ENCODE assay signal across 35 cellular contexts in genomic region chr2:79977782-79978181, GRCh38.
"Had no signal": no experiment of that assay in that cellular context is flagged by ENCODE, and none has a peak within 500 bp of the region (broad histone marks: within the 10 kb centered on the region; RNA-seq: fewer than 3 reads in every experiment).

No MANE protein-coding gene starts in this region.

- ATAC-seq: effector memory CD8-positive, alpha-beta T cell; esophagus mucosa; foreskin keratinocyte; heart right ventricle; naive thymus-derived CD4-positive, alpha-beta T cell; pancreas; sciatic nerve; stimulated activated naive CD8-positive, alpha-beta T cell treated with anti-CD3 and anti-CD28 coated beads, Interleukin-15, Interleukin-2, amounts not matched to agents 100 U/mL and 50 U/mL, for 24 hours had no signal

- DNase-seq: activated CD4-positive, alpha-beta memory T cell treated with anti-CD3 and anti-CD28 coated beads, Interleukin-2, amount 10 ng/mL, durations not matched to agents 7 days and 5 days; activated CD4-positive, alpha-beta T cell treated with anti-CD3 and anti-CD28 coated beads, Interleukin-2, amount 10 ng/mL, durations not matched to agents 24 days and 14 days; activated CD4-positive, CD25-positive, alpha-beta regulatory T cell treated with anti-CD3 and anti-CD28 coated beads, Interleukin-2, amount 50 U/mL, for 72 hours; activated CD8-positive, alpha-beta memory T cell treated with anti-CD3 and anti-CD28 coated beads, Interleukin-2, amount 50 U/mL, for 48 hours; activated gamma-delta T cell; activated naive CD4-positive, alpha-beta T cell treated with anti-CD3 and anti-CD28 coated beads, Interleukin-2, amount 10 ng/mL, durations not matched to agents 7 days and 5 days; activated naive CD8-positive, alpha-beta T cell treated with anti-CD3 and anti-CD28 coated beads, Interleukin-2, amount 10 ng/mL, durations not matched to agents 7 days and 5 days; activated T-cell treated with anti-CD3 and anti-CD28 coated beads, Interleukin-2, amount 50 U/mL, for 24 hours; cerebellar nuclear complex; dorsolateral prefrontal cortex; effector memory CD8-positive, alpha-beta T cell; foreskin keratinocyte; heart right ventricle; kidney; midbrain; naive thymus-derived CD4-positive, alpha-beta T cell; nucleus accumbens; pancreas; retina; stimulated activated CD4-positive, alpha-beta T cell treated with anti-CD3 and anti-CD28 coated beads, Interleukin-12 subunit alpha, Interleukin-12 subunit beta, amount 100 ng/mL, for 4 hours; stimulated activated CD4-positive, alpha-beta T cell treated with anti-CD3 and anti-CD28 coated beads, Interleukin-4, amount 100 ng/mL, for 1 hour; stimulated activated naive CD8-positive, alpha-beta T cell treated with anti-CD3 and anti-CD28 coated beads, Interleukin-15, Interleukin-2, amounts not matched to agents 100 U/mL and 50 U/mL, for 24 hours; T1000; testis; transverse colon; WERI-Rb-1 had no signal

- H3K9me3 Mint-ChIP-seq: activated CD4-positive, alpha-beta memory T cell treated with anti-CD3 and anti-CD28 coated beads, Interleukin-2, amount 10 ng/mL, durations not matched to agents 7 days and 5 days; activated CD4-positive, alpha-beta T cell treated with anti-CD3 and anti-CD28 coated beads, Interleukin-2, amount 10 ng/mL, durations not matched to agents 24 days and 14 days; activated naive CD4-positive, alpha-beta T cell treated with anti-CD3 and anti-CD28 coated beads, Interleukin-2, amount 10 ng/mL, durations not matched to agents 7 days and 5 days; activated naive CD8-positive, alpha-beta T cell treated with anti-CD3 and anti-CD28 coated beads, Interleukin-2, amount 10 ng/mL, durations not matched to agents 7 days and 5 days; neural crest cell had no signal

- H3K4me3 Mint-ChIP-seq: activated CD4-positive, alpha-beta memory T cell treated with anti-CD3 and anti-CD28 coated beads, Interleukin-2, amount 10 ng/mL, durations not matched to agents 7 days and 5 days; activated CD4-positive, alpha-beta T cell treated with anti-CD3 and anti-CD28 coated beads, Interleukin-2, amount 10 ng/mL, durations not matched to agents 24 days and 14 days; activated naive CD4-positive, alpha-beta T cell treated with anti-CD3 and anti-CD28 coated beads, Interleukin-2, amount 10 ng/mL, durations not matched to agents 7 days and 5 days; activated naive CD8-positive, alpha-beta T cell treated with anti-CD3 and anti-CD28 coated beads, Interleukin-2, amount 10 ng/mL, durations not matched to agents 7 days and 5 days; activated T-cell treated with anti-CD3 and anti-CD28 coated beads, Interleukin-2, amount 50 U/mL, for 24 hours; brain; effector memory CD8-positive, alpha-beta T cell; naive thymus-derived CD4-positive, alpha-beta T cell; neural crest cell had no signal

- H3K4me3 ChIP-seq: ascending aorta, cardiac muscle cell, coronary artery, dorsolateral prefrontal cortex, heart right ventricle, pancreas, prostate gland, skin epidermis, testis, transverse colon had no signal

- H3K36me3 Mint-ChIP-seq: activated naive CD4-positive, alpha-beta T cell treated with anti-CD3 and anti-CD28 coated beads, Interleukin-2, amount 10 ng/mL, durations not matched to agents 7 days and 5 days; activated naive CD8-positive, alpha-beta T cell treated with anti-CD3 and anti-CD28 coated beads, Interleukin-2, amount 10 ng/mL, durations not matched to agents 7 days and 5 days; brain; naive thymus-derived CD4-positive, alpha-beta T cell had no signal

- H3K4me1 Mint-ChIP-seq: activated CD4-positive, alpha-beta memory T cell treated with anti-CD3 and anti-CD28 coated beads, Interleukin-2, amount 10 ng/mL, durations not matched to agents 7 days and 5 days; activated CD4-positive, alpha-beta T cell treated with anti-CD3 and anti-CD28 coated beads, Interleukin-2, amount 10 ng/mL, durations not matched to agents 24 days and 14 days; activated naive CD4-positive, alpha-beta T cell treated with anti-CD3 and anti-CD28 coated beads, Interleukin-2, amount 10 ng/mL, durations not matched to agents 7 days and 5 days; activated naive CD8-positive, alpha-beta T cell treated with anti-CD3 and anti-CD28 coated beads, Interleukin-2, amount 10 ng/mL, durations not matched to agents 7 days and 5 days; naive thymus-derived CD4-positive, alpha-beta T cell had no signal

- H3K27me3 Mint-ChIP-seq: activated CD4-positive, alpha-beta memory T cell treated with anti-CD3 and anti-CD28 coated beads, Interleukin-2, amount 10 ng/mL, durations not matched to agents 7 days and 5 days; activated CD4-positive, alpha-beta T cell treated with anti-CD3 and anti-CD28 coated beads, Interleukin-2, amount 10 ng/mL, durations not matched to agents 24 days and 14 days; activated naive CD4-positive, alpha-beta T cell treated with anti-CD3 and anti-CD28 coated beads, Interleukin-2, amount 10 ng/mL, durations not matched to agents 7 days and 5 days; activated naive CD8-positive, alpha-beta T cell treated with anti-CD3 and anti-CD28 coated beads, Interleukin-2, amount 10 ng/mL, durations not matched to agents 7 days and 5 days; activated T-cell treated with anti-CD3 and anti-CD28 coated beads, Interleukin-2, amount 50 U/mL, for 24 hours; brain; effector memory CD8-positive, alpha-beta T cell; naive thymus-derived CD4-positive, alpha-beta T cell had no signal

- H3K27ac Mint-ChIP-seq: activated CD4-positive, alpha-beta memory T cell treated with anti-CD3 and anti-CD28 coated beads, Interleukin-2, amount 10 ng/mL, durations not matched to agents 7 days and 5 days; activated CD4-positive, alpha-beta T cell treated with anti-CD3 and anti-CD28 coated beads, Interleukin-2, amount 10 ng/mL, durations not matched to agents 24 days and 14 days; activated naive CD4-positive, alpha-beta T cell treated with anti-CD3 and anti-CD28 coated beads, Interleukin-2, amount 10 ng/mL, durations not matched to agents 7 days and 5 days; activated naive CD8-positive, alpha-beta T cell treated with anti-CD3 and anti-CD28 coated beads, Interleukin-2, amount 10 ng/mL, durations not matched to agents 7 days and 5 days; activated T-cell treated with anti-CD3 and anti-CD28 coated beads, Interleukin-2, amount 50 U/mL, for 24 hours; effector memory CD8-positive, alpha-beta T cell; naive thymus-derived CD4-positive, alpha-beta T cell had no signal
